In the genomic region with DNA sequence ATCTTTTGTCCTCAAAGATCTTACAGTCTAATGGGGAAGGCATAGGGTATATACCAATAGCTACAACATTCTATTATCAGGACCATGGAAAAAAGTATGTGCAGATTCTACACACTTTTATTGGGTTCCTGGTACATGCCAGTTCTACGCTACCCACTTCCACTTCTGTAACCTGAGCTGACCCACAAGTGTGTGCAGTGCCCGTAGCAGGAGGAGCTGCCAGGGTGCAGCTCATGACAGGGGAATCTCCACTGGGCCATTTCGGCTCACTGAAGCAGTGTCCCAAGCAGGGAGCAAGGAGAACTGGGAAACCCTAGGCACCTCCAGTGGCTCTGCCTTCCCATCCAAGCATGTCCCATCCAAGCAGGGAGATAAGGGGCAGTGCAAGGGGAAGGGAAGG, we compare ENCODE assay signal across 28 cellular contexts.
"Had no signal": no experiment of that assay in that cellular context is flagged by ENCODE, and none has a peak within 500 bp of the region (broad histone marks: within the 10 kb centered on the region; RNA-seq: fewer than 3 reads in every experiment).

No MANE protein-coding gene starts in this region.

- H3K36me3 ChIP-seq: adrenal gland, breast epithelium, MG63, SJSA1 had no signal

- H3K36me3 Mint-ChIP-seq: activated naive CD4-positive, alpha-beta T cell treated with anti-CD3 and anti-CD28 coated beads, Interleukin-2, amount 50 U/mL, for 72 hours had no signal

- ATAC-seq: activated CD8-positive, alpha-beta T cell treated with anti-CD3 and anti-CD28 coated beads, Interleukin-2, amount 10 ng/mL, durations not matched to agents 7 days and 5 days; activated naive CD4-positive, alpha-beta T cell treated with anti-CD3 and anti-CD28 coated beads, Interleukin-2, amount 50 U/mL, for 72 hours; body of pancreas; K562; PC-3 had no signal

- H3K9ac ChIP-seq: SK-N-SH had no signal

- H3K4me3 ChIP-seq: adrenal gland, body of pancreas, breast epithelium, K562, MG63, SJSA1 had no signal

- H3K9me3 ChIP-seq: adrenal gland, body of pancreas, breast epithelium, MG63, SJSA1, SK-N-SH had no signal

- H3K4me3 Mint-ChIP-seq: activated CD4-positive, alpha-beta T cell treated with anti-CD3 and anti-CD28 coated beads, Interleukin-2, amount 10 ng/mL, durations not matched to agents 24 days and 14 days; activated CD8-positive, alpha-beta T cell treated with anti-CD3 and anti-CD28 coated beads, Interleukin-2, amount 10 ng/mL, durations not matched to agents 7 days and 5 days; activated T-cell treated with anti-CD3 and anti-CD28 coated beads, Interleukin-2, amount 50 U/mL, for 24 hours; T-helper 1 cell treated with Interleukin-12 subunit alpha and Interleukin-12 subunit beta and Interleukin-4 antibody, amounts not matched to agents 30 μg/mL and 1 μg/mL, for 36 hours; T-helper 2 cell treated with Interferon-gamma antibody and Interleukin-4, amounts not matched to agents 5 μg/mL and 100 μg/mL, for 36 hours had no signal

- H3K4me1 Mint-ChIP-seq: activated CD4-positive, alpha-beta T cell treated with anti-CD3 and anti-CD28 coated beads, Interleukin-2, amount 10 ng/mL, durations not matched to agents 24 days and 14 days had no signal

- H3K4me1 ChIP-seq: adrenal gland, body of pancreas, breast epithelium, SJSA1 had no signal

- H3K9me2 ChIP-seq: SK-N-SH had no signal

- H3K9me3 Mint-ChIP-seq: activated CD4-positive, alpha-beta T cell treated with anti-CD3 and anti-CD28 coated beads, Interleukin-2, amount 10 ng/mL, durations not matched to agents 24 days and 14 days; activated naive CD4-positive, alpha-beta T cell treated with anti-CD3 and anti-CD28 coated beads, Interleukin-2, amount 50 U/mL, for 72 hours; activated T-cell treated with anti-CD3 and anti-CD28 coated beads, Interleukin-2, amount 50 U/mL, for 24 hours; activated T-helper 2 cell treated with anti-CD3 and anti-CD28 coated beads, Interferon-gamma antibody, Interleukin-2, Interleukin-4, amounts not matched to agents 10 μg/mL and 5 μg/mL and 100 μg/mL, durations not matched to agents 14 hours and 24 hours and 36 hours; T-helper 1 cell treated with Interleukin-12 subunit alpha and Interleukin-12 subunit beta and Interleukin-4 antibody, amounts not matched to agents 30 μg/mL and 1 μg/mL, for 36 hours; T-helper 2 cell treated with Interferon-gamma antibody and Interleukin-4, amounts not matched to agents 5 μg/mL and 100 μg/mL, for 36 hours had no signal

- DNase-seq: activated CD4-positive, alpha-beta T cell treated with anti-CD3 and anti-CD28 coated beads, Interleukin-2, amount 10 ng/mL, durations not matched to agents 24 days and 14 days; activated CD4-positive, alpha-beta T cell treated with anti-CD3 and anti-CD28 coated beads, Interleukin-2, amount 50 U/mL, for 4 hours; activated CD8-positive, alpha-beta T cell treated with anti-CD3 and anti-CD28 coated beads, Interleukin-2, amount 10 ng/mL, durations not matched to agents 7 days and 5 days; activated gamma-delta T cell; activated naive CD4-positive, alpha-beta T cell treated with Interleukin-2 at 50 U/mL for 16 hours; activated T-cell treated with anti-CD3 and anti-CD28 coated beads, Interleukin-2, amount 50 U/mL, for 24 hours; adrenal gland; body of pancreas; IMR-90; MG63; MV-4-11; NCI-H1092; NCI-H1436 treated with DMSO at 0.1 percent for 48 hours; NCI-H1694 treated with DMSO at 0.1 percent for 48 hours; NCI-H2029; NCI-H345; NCI-H524 treated with DMSO at 0.1 percent for 48 hours; PC-3; SHP77; SK-N-SH had no signal

- H3K4me2 ChIP-seq: SK-N-SH had no signal

- H3K27ac Mint-ChIP-seq: activated CD4-positive, alpha-beta T cell treated with anti-CD3 and anti-CD28 coated beads, Interleukin-2, amount 10 ng/mL, durations not matched to agents 24 days and 14 days; activated CD8-positive, alpha-beta T cell treated with anti-CD3 and anti-CD28 coated beads, Interleukin-2, amount 10 ng/mL, durations not matched to agents 7 days and 5 days; activated naive CD4-positive, alpha-beta T cell treated with anti-CD3 and anti-CD28 coated beads, Interleukin-2, amount 50 U/mL, for 72 hours; activated T-cell treated with anti-CD3 and anti-CD28 coated beads, Interleukin-2, amount 50 U/mL, for 24 hours; activated T-helper 2 cell treated with anti-CD3 and anti-CD28 coated beads, Interferon-gamma antibody, Interleukin-2, Interleukin-4, amounts not matched to agents 10 μg/mL and 5 μg/mL and 100 μg/mL, durations not matched to agents 14 hours and 24 hours and 36 hours; T-helper 1 cell treated with Interleukin-12 subunit alpha and Interleukin-12 subunit beta and Interleukin-4 antibody, amounts not matched to agents 30 μg/mL and 1 μg/mL, for 36 hours; T-helper 2 cell treated with Interferon-gamma antibody and Interleukin-4, amounts not matched to agents 5 μg/mL and 100 μg/mL, for 36 hours had no signal

- H3K27me3 Mint-ChIP-seq: activated T-cell treated with anti-CD3 and anti-CD28 coated beads, Interleukin-2, amount 50 U/mL, for 24 hours had no signal

- H3K27ac ChIP-seq: adrenal gland, body of pancreas, breast epithelium, RWPE1, SJSA1 had no signal

- H3K27me3 ChIP-seq: adrenal gland, body of pancreas, breast epithelium, MG63 had no signal
